Comparison of ENCODE assay signal across 8 cellular contexts in genomic region chr6:16670183-16670582, GRCh38.
DNase-seq lines count a peak whose midpoint lies in the region; ATAC-seq lines count a peak whose summit lies in the region.
"Had no signal": no experiment of that assay in that cellular context is flagged by ENCODE, and none has a peak within 500 bp of the region (broad histone marks: within the 10 kb centered on the region; RNA-seq: fewer than 3 reads in every experiment).

No MANE protein-coding gene starts in this region.

- H3K27me3 Mint-ChIP-seq in activated naive CD8-positive, alpha-beta T cell: no peaks in the 10 kb centered on the region

- peaks cover 25% of the 10 kb centered on the region for H3K36me3 Mint-ChIP-seq in activated naive CD8-positive, alpha-beta T cell

- peaks cover 58% of the 10 kb centered on the region for H3K4me1 Mint-ChIP-seq in activated naive CD8-positive, alpha-beta T cell (ENCODE audit: low read depth)

- H3K9me3 Mint-ChIP-seq in activated naive CD8-positive, alpha-beta T cell (ENCODE audit: low read depth): no peaks in the 10 kb centered on the region

- H3K4me3 Mint-ChIP-seq in activated naive CD8-positive, alpha-beta T cell: peak overlapping the region; percentile 53

- peak; percentile 42 for ATAC-seq in GM19328 (IDR thresholded peaks at IDR 0.05; ENCODE audit: unreplicated experiment)
- peak; percentile 72 for ATAC-seq in HG03135 (IDR thresholded peaks at IDR 0.05; ENCODE audit: unreplicated experiment)
- ATAC-seq: K562 had no signal

- peak; percentile 25 for DNase-seq in renal cortical epithelial cell (ENCODE audit: low read depth)
- no peak for DNase-seq in HPDE6-E6E7 (ENCODE audit: extremely low spot score)
- DNase-seq in SHP77 (lab: John Stamatoyannopoulos, UW): no peak
- DNase-seq in NCI-H446 (lab: John Stamatoyannopoulos, UW): no peak

- H3K27ac Mint-ChIP-seq in activated naive CD8-positive, alpha-beta T cell: peak overlapping the region; percentile 98
